Comparison of ENCODE assay signal across 21 cellular contexts in genomic region chr5:52638732-52639131, GRCh38.
"Had no signal": no experiment of that assay in that cellular context is flagged by ENCODE, and none has a peak within 500 bp of the region (broad histone marks: within the 10 kb centered on the region; RNA-seq: fewer than 3 reads in every experiment).

No MANE protein-coding gene starts in this region.

- H3K36me3 Mint-ChIP-seq: stimulated activated effector memory CD8-positive, alpha-beta T cell treated with anti-CD3 and anti-CD28 coated beads, Interleukin-12 subunit alpha, Interleukin-12 subunit beta, amount 100 ng/mL, for 72 hours had no signal

- H3K9me3 Mint-ChIP-seq: stimulated activated naive CD8-positive, alpha-beta T cell treated with anti-CD3 and anti-CD28 coated beads, Interleukin-15, Interleukin-2, amounts not matched to agents 100 ng/mL and 50 ng/mL, for 24 hours had no signal

- ATAC-seq: naive thymus-derived CD4-positive, alpha-beta T cell; psoas muscle; right lobe of liver; stimulated activated effector memory CD8-positive, alpha-beta T cell treated with anti-CD3 and anti-CD28 coated beads, Interleukin-12 subunit alpha, Interleukin-12 subunit beta, amount 100 ng/mL, for 72 hours had no signal

- H3K36me3 ChIP-seq: esophagus squamous epithelium, right lobe of liver, tibial artery, upper lobe of left lung, vagina had no signal

- H3K27ac Mint-ChIP-seq: nephron progenitor cell; stimulated activated effector memory CD8-positive, alpha-beta T cell treated with anti-CD3 and anti-CD28 coated beads, Interleukin-12 subunit alpha, Interleukin-12 subunit beta, amount 100 ng/mL, for 72 hours; stimulated activated naive CD8-positive, alpha-beta T cell treated with anti-CD3 and anti-CD28 coated beads, Interleukin-15, Interleukin-2, amounts not matched to agents 100 ng/mL and 50 ng/mL, for 24 hours had no signal

- H3K4me3 Mint-ChIP-seq: naive thymus-derived CD4-positive, alpha-beta T cell; nephron progenitor cell; stimulated activated effector memory CD8-positive, alpha-beta T cell treated with anti-CD3 and anti-CD28 coated beads, Interleukin-12 subunit alpha, Interleukin-12 subunit beta, amount 100 ng/mL, for 72 hours; stimulated activated naive CD8-positive, alpha-beta T cell treated with anti-CD3 and anti-CD28 coated beads, Interleukin-15, Interleukin-2, amounts not matched to agents 100 ng/mL and 50 ng/mL, for 24 hours had no signal

- H3K9me3 ChIP-seq: esophagus squamous epithelium, psoas muscle, right lobe of liver, tibial artery, vagina had no signal

- H3K27ac ChIP-seq: coronary artery, dorsolateral prefrontal cortex, epithelial cell of prostate, esophagus squamous epithelium, hepatocyte, parathyroid adenoma, psoas muscle, right lobe of liver, tibial artery, upper lobe of left lung, vagina had no signal

- DNase-seq: dorsolateral prefrontal cortex; effector CD8-positive, alpha-beta T cell; esophagus squamous epithelium; foreskin fibroblast; head of caudate nucleus; naive thymus-derived CD4-positive, alpha-beta T cell; nephron progenitor cell; psoas muscle; retina; right lobe of liver; stimulated activated CD4-positive, alpha-beta T cell treated with anti-CD3 and anti-CD28 coated beads, Interleukin-4, amount 100 ng/mL, for 1 hour; stimulated activated CD8-positive, alpha-beta memory T cell treated with anti-CD3 and anti-CD28 coated beads, Interleukin-4, amount 100 ng/mL, for 48 hours; tibial artery; upper lobe of left lung had no signal

- H3K4me3 ChIP-seq: coronary artery, dorsolateral prefrontal cortex, esophagus squamous epithelium, hepatocyte, psoas muscle, right lobe of liver, tibial artery, upper lobe of left lung, vagina had no signal

- H3K4me1 ChIP-seq: esophagus squamous epithelium, parathyroid adenoma, psoas muscle, right lobe of liver, tibial artery, upper lobe of left lung, vagina had no signal

- H3K27me3 ChIP-seq: esophagus squamous epithelium, hepatocyte, right lobe of liver, tibial artery, upper lobe of left lung, vagina had no signal

- H3K4me1 Mint-ChIP-seq: naive thymus-derived CD4-positive, alpha-beta T cell; nephron progenitor cell; stimulated activated effector memory CD8-positive, alpha-beta T cell treated with anti-CD3 and anti-CD28 coated beads, Interleukin-12 subunit alpha, Interleukin-12 subunit beta, amount 100 ng/mL, for 72 hours had no signal
